ENCODE assay signal across 18 cellular contexts in genomic region chr20:35967979-35968640, GRCh38. TPM values are rescaled to one million over a fixed set of nuclear protein-coding genes. Genes with fewer than 3 reads are reported as not detected.
DNase-seq lines count a peak whose midpoint lies in the region; ATAC-seq and TF ChIP-seq lines count a peak whose summit lies in the region.
"Had no signal": no experiment of that assay in that cellular context is flagged by ENCODE, and none has a peak within 500 bp of the region (broad histone marks: within the 10 kb centered on the region; RNA-seq: fewer than 3 reads in every experiment).

Gene CNBD2 (plus strand): TSS chr20:35968590. CDS start chr20:35968763, 173 bp downstream.

- no peak for TF ChIP-seq CTCF in natural killer cell (IDR thresholded peaks at IDR 0.05)
- no peak for TF ChIP-seq CTCF in heart left ventricle (IDR thresholded peaks at IDR 0.05)

- no peaks in the 10 kb centered on the region for H3K36me3 ChIP-seq in heart left ventricle
- no peaks in the 10 kb centered on the region for H3K36me3 ChIP-seq in GM23248 (ENCODE audit: low read depth)
- H3K36me3 ChIP-seq: HAP-1 had no signal

- H3K27me3 ChIP-seq in heart left ventricle (no peaks in the 10 kb centered on the region), GM23248 (replicated peaks; ENCODE audit: insufficient read depth) (no peaks in the 10 kb centered on the region)

- no peaks in the 10 kb centered on the region for H3K9me2 ChIP-seq in GM23248 (ENCODE audit: insufficient read depth)

- H3K27ac ChIP-seq in heart left ventricle (no peak within 1 kb of the TSS), GM23248 (no peak within 1 kb of the TSS)
- H3K27ac ChIP-seq: SK-N-MC had no signal

- H2AFZ ChIP-seq in GM23248: no peak within 1 kb of the TSS

- H3K4me1 Mint-ChIP-seq in natural killer cell (no peaks in the 10 kb centered on the region), naive B cell (no peaks in the 10 kb centered on the region)
- H3K4me1 Mint-ChIP-seq in natural killer cell treated with Interleukin-12 subunit alpha and Interleukin-12 subunit beta and Interleukin-15 and Interleukin-18, amount 100 ng/mL, for 72 hours (ENCODE audit: low read depth in 2 of 2): no peaks in the 10 kb centered on the region
- H3K4me1 Mint-ChIP-seq: CD8-positive, alpha-beta memory T cell had no signal

- in situ Hi-C loops in GM23248 (cut with MboI): no loop called here

- no peaks in the 10 kb centered on the region for H3F3A ChIP-seq in GM23248 (ENCODE audit: insufficient read depth)

- no peak within 1 kb of the TSS for H3K4me2 ChIP-seq in GM23248 (ENCODE audit: unreplicated experiment)

- ATAC-seq in natural killer cell: no peak
- no peak for ATAC-seq in natural killer cell treated with Interleukin-12 subunit alpha and Interleukin-12 subunit beta and Interleukin-15 and Interleukin-18, amount 100 ng/mL, for 72 hours
- no peak for ATAC-seq in naive B cell (ENCODE audit: low read depth in 2 of 2)
- no peak for ATAC-seq in heart left ventricle
- no peak for ATAC-seq in HG02623 (IDR thresholded peaks at IDR 0.05; ENCODE audit: unreplicated experiment)

- no peaks in the 10 kb centered on the region for H3K36me3 Mint-ChIP-seq in natural killer cell
- H3K36me3 Mint-ChIP-seq in natural killer cell treated with Interleukin-12 subunit alpha and Interleukin-12 subunit beta and Interleukin-15 and Interleukin-18, amount 100 ng/mL, for 72 hours: no peaks in the 10 kb centered on the region
- H3K36me3 Mint-ChIP-seq in naive B cell: no peaks in the 10 kb centered on the region
- H3K36me3 Mint-ChIP-seq: CD8-positive, alpha-beta memory T cell had no signal

- H3K4me1 ChIP-seq in heart left ventricle (no peaks in the 10 kb centered on the region), GM23248 (ENCODE audit: insufficient read depth) (no peaks in the 10 kb centered on the region)
- H3K4me1 ChIP-seq: HAP-1 had no signal

- H3K79me2 ChIP-seq in GM23248 (ENCODE audit: insufficient read depth): no peaks in the 10 kb centered on the region

- H3K9me3 ChIP-seq in heart left ventricle (peaks cover 0 to 8% (median 0%) of the 10 kb centered on the region in 12 donors), GM23248 (ENCODE audit: low read depth) (no peaks in the 10 kb centered on the region)
- H3K9me3 ChIP-seq: HAP-1 had no signal

- H3K4me3 ChIP-seq in heart left ventricle (no peak within 1 kb of the TSS), GM23248 (no peak within 1 kb of the TSS)
- H3K4me3 ChIP-seq: HAP-1, SK-N-MC had no signal

- H3K27me3 Mint-ChIP-seq in natural killer cell (ENCODE audit: low read depth in 2 of 2) (peaks cover 0 to 5% of the 10 kb centered on the region in 2 donors), naive B cell (peaks cover 0 to 16% (median 0%) of the 10 kb centered on the region in 3 donors)
- H3K27me3 Mint-ChIP-seq in natural killer cell treated with Interleukin-12 subunit alpha and Interleukin-12 subunit beta and Interleukin-15 and Interleukin-18, amount 100 ng/mL, for 72 hours: peaks cover 0 to 6% of the 10 kb centered on the region in 2 donors
- H3K27me3 Mint-ChIP-seq: CD8-positive, alpha-beta memory T cell had no signal

- H3K9me3 Mint-ChIP-seq in natural killer cell (no peaks in the 10 kb centered on the region), naive B cell (no peaks in the 10 kb centered on the region)
- no peaks in the 10 kb centered on the region for H3K9me3 Mint-ChIP-seq in natural killer cell treated with Interleukin-12 subunit alpha and Interleukin-12 subunit beta and Interleukin-15 and Interleukin-18, amount 100 ng/mL, for 72 hours
- H3K9me3 Mint-ChIP-seq: CD8-positive, alpha-beta memory T cell had no signal

- H3K27ac Mint-ChIP-seq in natural killer cell (peak within 1 kb of the TSS in 1 of 2 donors; percentile 8), naive B cell (peak within 1 kb of the TSS in 1 of 6 donors; percentile 38)
- H3K27ac Mint-ChIP-seq in natural killer cell treated with Interleukin-12 subunit alpha and Interleukin-12 subunit beta and Interleukin-15 and Interleukin-18, amount 100 ng/mL, for 72 hours: no peak within 1 kb of the TSS

- DNase-seq in natural killer cell: no peak
- DNase-seq in natural killer cell treated with Interleukin-12 subunit alpha and Interleukin-12 subunit beta and Interleukin-15 and Interleukin-18, amount 100 ng/mL, for 72 hours (ENCODE audit: low spot score): no peak
- DNase-seq in OCI-M1 (lab: John Stamatoyannopoulos, UW): peak; percentile 11
- DNase-seq in naive B cell: no peak
- DNase-seq in heart left ventricle: no peak
- DNase-seq in GM23248: no peak
- no peak for DNase-seq in Ammon's horn (ENCODE audit: low spot score)
- DNase-seq: CD8-positive, alpha-beta memory T cell; KG1; MV-4-11; NCI-H1436; NCI-H1930; NCI-H345; NK-92 treated with Interleukin-12 subunit alpha and Interleukin-12 subunit beta, amount 100 ng/mL, for 24 hours; SHP77 had no signal

- no peaks in the 10 kb centered on the region for H4K20me1 ChIP-seq in GM23248 (ENCODE audit: insufficient read depth)

- no peak for TF ChIP-seq POLR2A in heart left ventricle (IDR thresholded peaks at IDR 0.05)

- no peak within 1 kb of the TSS for H3K9ac ChIP-seq in GM23248

- 93 to 98% (median 95%) methylated on average over 3 of the region's 3 CpGs for WGBS in heart left ventricle, 4 donors
- WGBS in GM23248 (ENCODE audit: low coverage in 1 of 2, low lambda C conversion rate in 2 of 2, missing lambda C conversion rate in 2 of 2), 2 experiments: 80 to 81% methylated on average over 3 of the region's 3 CpGs

- intact Hi-C loops in natural killer cell (cut with micrococcal nuclease) (no loop called here), heart left ventricle (cut with DNase I) (no loop called here)

- H3K4me3 Mint-ChIP-seq in natural killer cell (no peak within 1 kb of the TSS), naive B cell (no peak within 1 kb of the TSS)
- H3K4me3 Mint-ChIP-seq in natural killer cell treated with Interleukin-12 subunit alpha and Interleukin-12 subunit beta and Interleukin-15 and Interleukin-18, amount 100 ng/mL, for 72 hours: no peak within 1 kb of the TSS
- H3K4me3 Mint-ChIP-seq: CD8-positive, alpha-beta memory T cell had no signal

RNA-seq across cellular contexts. Expression of gene CNBD2, which starts in this region (rescaled TPM):
- total RNA-seq in natural killer cell (10 to 100 TPM; 17.2 to 20.5 (median 19.5) TPM), heart left ventricle (1 to 10 TPM in 8 of 9 donors, not detected in 1; 1.4 to 5.9 (median 3.6) TPM)
- 1 to 10 TPM; 4.8 to 6.8 TPM for total RNA-seq in natural killer cell treated with Interleukin-12 subunit alpha and Interleukin-12 subunit beta and Interleukin-15 and Interleukin-18, amount 100 ng/mL, for 72 hours
- polyA plus RNA-seq in naive B cell (ENCODE audit: low read depth in 6 of 6) (10 to 100 TPM; 13.4 to 23.7 (median 17.5) TPM), heart left ventricle (1 to 10 TPM; 3.0 to 7.7 TPM), GM23248 (2016; fragmentation: Nextera tagmentation; extraction: Ambion mirVana) (0.28 and 1.7 TPM in 2 replicates)
- total RNA-seq in GM23248 (2014; rRNA removed; shearing (Covaris generic)): 6.6 TPM in 1 of 2 replicates, not detected in the other
